ENCODE assay signal across 29 cellular contexts in the genomic region with DNA sequence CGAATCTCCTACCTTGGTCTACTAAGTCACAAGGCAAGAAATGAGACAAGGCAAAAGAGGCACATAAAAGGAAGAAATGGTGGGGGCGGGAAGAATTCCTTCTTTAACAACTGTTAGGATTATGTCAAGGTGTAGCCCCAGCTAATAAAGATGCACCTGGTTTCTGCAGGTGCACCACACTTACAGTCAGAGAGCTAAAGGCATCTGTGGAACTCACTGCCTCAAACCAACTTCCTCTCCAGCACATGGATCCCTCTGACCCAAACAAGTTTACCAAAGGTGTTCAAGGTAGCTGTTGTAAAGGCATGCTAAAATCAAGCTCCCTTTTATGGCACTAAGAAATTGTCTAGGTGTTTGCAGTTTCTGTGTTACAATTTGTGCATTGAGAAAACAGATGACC. TPM values are rescaled to one million over a fixed set of nuclear protein-coding genes. Genes with fewer than 3 reads are reported as not detected.
A peak's percentile ranks its signal among the peaks of the same experiment; 100 is the strongest.
DNase-seq lines count a peak whose midpoint lies in the region; ATAC-seq, FAIRE-seq and TF ChIP-seq lines count a peak whose summit lies in the region.
"Had no signal": no experiment of that assay in that cellular context is flagged by ENCODE, and none has a peak within 500 bp of the region (broad histone marks: within the 10 kb centered on the region; RNA-seq: fewer than 3 reads in every experiment).

No MANE protein-coding gene starts in this region.

- H2AFZ ChIP-seq in GM23338 = no peak overlapping the region

- no peaks in the 10 kb centered on the region for H3K27me3 ChIP-seq in GM23338 (ENCODE audit: insufficient read depth)
- H3K27me3 ChIP-seq in adrenal gland = no peaks in the 10 kb centered on the region
- H3K27me3 ChIP-seq: Peyer's patch had no signal

- no peaks in the 10 kb centered on the region for H4K20me1 ChIP-seq in GM23338 (replicated peaks; ENCODE audit: insufficient read depth)

- CTCF ChIA-PET in A549 (lab: Yijun Ruan, JAX) = interaction anchor here (0.8 to 2.1 kb wide), 3 partner anchors 17 to 38 kb away, joined by 3 to 8 read pairs (median 3); a partner anchor contains a TSS
- CTCF ChIA-PET in T-cell (lab: Charles Lee) = interaction anchor here (0.6 kb wide), 2 partner anchors 358 to 1817 kb away, joined by 3 read pairs; no protein-coding TSS in a partner anchor

- H3K27ac ChIP-seq in A549 (peak overlapping the region; percentile 9 to 56; a peak in 1 of 6 replicates), GM23338 (ENCODE audit: low read depth) (no peak overlapping the region), adrenal gland (peak overlapping the region in 3 of 5 donors; percentile 45 to 80 (median 54))
- H3K27ac ChIP-seq: C4-2B, Peyer's patch, SK-N-MC had no signal

- H3K4me3 ChIP-seq in A549 (no peak overlapping the region), GM23338 (no peak overlapping the region), adrenal gland (no peak overlapping the region), mucosa of descending colon (no peak overlapping the region)
- H3K4me3 ChIP-seq: GM12878, HAP-1, Peyer's patch, SK-N-MC had no signal

- peaks cover 55% of the 10 kb centered on the region for H3K4me1 ChIP-seq in A549
- no peaks in the 10 kb centered on the region for H3K4me1 ChIP-seq in GM23338 (ENCODE audit: insufficient read depth)
- H3K4me1 ChIP-seq in adrenal gland (replicated peaks in 1 of 2) = peaks cover 33 to 81% of the 10 kb centered on the region in 2 donors
- peaks cover 31% of the 10 kb centered on the region for H3K4me1 ChIP-seq in mucosa of descending colon (ENCODE audit: low read depth)
- H3K4me1 ChIP-seq: Caco-2 had no signal

- H3K27ac Mint-ChIP-seq in GM23338 = no peak overlapping the region
- no peak overlapping the region for H3K27ac Mint-ChIP-seq in T-cell
- H3K27ac Mint-ChIP-seq: B cell; CD8-positive, alpha-beta T cell; HFFc6 had no signal

- H3K36me3 Mint-ChIP-seq in GM23338 (ENCODE audit: low read depth) (no peaks in the 10 kb centered on the region), T-cell (peaks cover 18% of the 10 kb centered on the region)
- H3K36me3 Mint-ChIP-seq: CD8-positive, alpha-beta T cell had no signal

- H3K9me3 ChIP-seq in A549 = peaks cover 4% of the 10 kb centered on the region; the same call in 1 of the 3 replicates
- H3K9me3 ChIP-seq in adrenal gland (replicated peaks in 1 of 3) = no peaks in the 10 kb centered on the region
- H3K9me3 ChIP-seq in mucosa of descending colon = peaks cover 2% of the 10 kb centered on the region
- H3K9me3 ChIP-seq: Caco-2, HAP-1, Peyer's patch had no signal

- 73% methylated on average over 2 of the region's 2 CpGs for WGBS in A549 (ENCODE audit: missing lambda C conversion rate)
- WGBS in adrenal gland, 4 donors = 67 to 75% (median 71%) methylated on average over 2 of the region's 2 CpGs

- TF ChIP-seq RAD21 in A549 (conservative IDR thresholded peaks at IDR 0.05 in 1 of 2, IDR thresholded peaks at IDR 0.05 in 1 of 2) = no peak

- H3K79me2 ChIP-seq in GM23338 (replicated peaks; ENCODE audit: insufficient read depth) = no peaks in the 10 kb centered on the region

- DNase-seq in A549 (ENCODE audit: low read depth in 1 of 2, low spot score in 1 of 2) (no peak), GM23338 (ENCODE audit: low spot score) (peak; percentile 7), adrenal gland (peak in 1 of 7 donors; percentile 0), mucosa of descending colon (no peak), NOMO-1 treated with DMSO at 0.1 percent for 48 hours (lab: John Stamatoyannopoulos, UW; ENCODE audit: unreplicated experiment) (no peak), T-cell (no peak), D341Med (ENCODE audit: low spot score) (no peak)
- DNase-seq: Caco-2; CD8-positive, alpha-beta T cell; DMS 273 treated with DMSO at 0.1 percent for 48 hours; DMS79; EL; GDM1; GOT3; HFFc6; NCI-H1048; NCI-H1436; NCI-H187 treated with DMSO at 0.1 percent for 48 hours; NCI-H2171 treated with DMSO at 0.1 percent for 48 hours; NCI-H345; NCI-H524; NCI-H748 treated with DMSO at 0.1 percent for 48 hours; Peyer's patch; SIG-M5 had no signal

- no peaks in the 10 kb centered on the region; the same call in none of the 3 replicates for H3K4me1 Mint-ChIP-seq in GM23338
- peaks cover 11 to 68% (median 28%) of the 10 kb centered on the region in 3 donors for H3K4me1 Mint-ChIP-seq in T-cell
- H3K4me1 Mint-ChIP-seq: B cell had no signal

- no peak for FAIRE-seq in A549 (lab: Jason Lieb, UNC)
- FAIRE-seq: GM12878 had no signal

- POLR2A ChIA-PET in A549 (lab: Yijun Ruan, JAX) = no interaction called here
- POLR2A ChIA-PET in T-cell (lab: Charles Lee) = interaction anchor here (0.6 kb wide), 2 partner anchors 184 to 279 kb away, joined by 3 to 6 read pairs; no protein-coding TSS in a partner anchor

- ATAC-seq in A549 = no peak
- no peak for ATAC-seq in GM23338
- peak; percentile 19 for ATAC-seq in mucosa of descending colon
- ATAC-seq in T-cell (replicated peaks in 1 of 4) = no peak
- ATAC-seq: CD8-positive, alpha-beta T cell; GM12878 had no signal

- TF ChIP-seq CTCF in A549 (IDR thresholded peaks at IDR 0.05) (no peak), GM23338 (conservative IDR thresholded peaks at IDR 0.05; ENCODE audit: low read depth in 2 of 2) (no peak), adrenal gland (IDR thresholded peaks at IDR 0.05) (no peak), mucosa of descending colon (IDR thresholded peaks at IDR 0.05) (no peak)

- intact Hi-C loops in adrenal gland (cut with DNase I) = no loop called here
- intact Hi-C loops in mucosa of descending colon (cut with DNase I, micrococcal nuclease) = no loop called here

- H3K4me2 ChIP-seq in A549 (no peak overlapping the region), GM23338 (no peak overlapping the region)

- H3K36me3 ChIP-seq in GM23338 (ENCODE audit: insufficient read depth) (no peaks in the 10 kb centered on the region), adrenal gland (replicated peaks in 1 of 2) (no peaks in the 10 kb centered on the region), mucosa of descending colon (ENCODE audit: low read depth) (no peaks in the 10 kb centered on the region)
- H3K36me3 ChIP-seq: HAP-1, Peyer's patch had no signal

- H3K27me3 Mint-ChIP-seq in GM23338 (ENCODE audit: insufficient read depth, low read depth, poor library complexity) = peaks cover 2% of the 10 kb centered on the region
- H3K27me3 Mint-ChIP-seq in T-cell = no peaks in the 10 kb centered on the region

- no peaks in the 10 kb centered on the region for H3K9me2 ChIP-seq in GM23338 (ENCODE audit: insufficient read depth)

- TF ChIP-seq POLR2A in A549 (IDR thresholded peaks at IDR 0.05; ENCODE audit: low read length) (no peak), adrenal gland (IDR thresholded peaks at IDR 0.05) (no peak)

- H3F3A ChIP-seq in GM23338 (replicated peaks; ENCODE audit: low read depth) = no peaks in the 10 kb centered on the region

- H3K9me3 Mint-ChIP-seq in GM23338 = no peaks in the 10 kb centered on the region
- peaks cover 0 to 6% (median 5%) of the 10 kb centered on the region in 3 donors for H3K9me3 Mint-ChIP-seq in T-cell
- H3K9me3 Mint-ChIP-seq: CD8-positive, alpha-beta T cell; HFFc6 had no signal

- no peak for TF ChIP-seq EP300 in A549 (IDR thresholded peaks at IDR 0.05)

- no peak overlapping the region for H3K4me3 Mint-ChIP-seq in GM23338
- no peak overlapping the region for H3K4me3 Mint-ChIP-seq in T-cell
- H3K4me3 Mint-ChIP-seq: B cell; CD8-positive, alpha-beta T cell; HFFc6 had no signal

TF ChIP-seq in A549, 52 proteins besides CTCF, POLR2A, EP300 and RAD21 (continues in another document):
- no peak for TF ChIP-seq MAZ (IDR thresholded peaks at IDR 0.05; ENCODE audit: borderline replicate concordance, low read depth, low read length)
- TF ChIP-seq, protein P1, sequence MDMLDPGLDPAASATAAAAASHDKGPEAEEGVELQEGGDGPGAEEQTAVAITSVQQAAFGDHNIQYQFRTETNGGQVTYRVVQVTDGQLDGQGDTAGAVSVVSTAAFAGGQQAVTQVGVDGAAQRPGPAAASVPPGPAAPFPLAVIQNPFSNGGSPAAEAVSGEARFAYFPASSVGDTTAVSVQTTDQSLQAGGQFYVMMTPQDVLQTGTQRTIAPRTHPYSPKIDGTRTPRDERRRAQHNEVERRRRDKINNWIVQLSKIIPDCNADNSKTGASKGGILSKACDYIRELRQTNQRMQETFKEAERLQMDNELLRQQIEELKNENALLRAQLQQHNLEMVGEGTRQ (IDR thresholded peaks at IDR 0.05) = no peak

TF ChIP-seq in GM23338, 12 proteins besides CTCF, POLR2A, EP300 and RAD21 (continues in another document):
- no peak for TF ChIP-seq JUNB (IDR thresholded peaks at IDR 0.05; ENCODE audit: unreplicated experiment)
- no peak for TF ChIP-seq ZNF331 (CRISPR knock-in tag; IDR thresholded peaks at IDR 0.05; ENCODE audit: low read depth)
- TF ChIP-seq NANOG (IDR thresholded peaks at IDR 0.05; ENCODE audit: borderline replicate concordance) = no peak

RNA-seq across cellular contexts. Expression of a gene that starts 38.1 kb away (rescaled TPM):
- 8.9 and 12.1 TPM in 2 replicates for polyA plus RNA-seq in A549 (2011; rRNA removed)
- polyA plus RNA-seq in A549 (2012; cell fraction: cytosol; rRNA removed) = 2.2 and 2.6 TPM in 2 replicates
- 3.6 and 3.9 TPM in 2 replicates for polyA plus RNA-seq in A549 (2012; cell fraction: nucleus; rRNA removed)
- polyA plus RNA-seq in A549 (2017; fragmentation: RNase III; extraction: RNeasy Plus Mini Kit Qiagen cat#74134 plus additional on column Dnase treatment) = 5.0 to 5.8 TPM (median 5.5 TPM) in 3 replicates
- polyA minus RNA-seq in A549 (2011; rRNA and poly(A)+ RNA removed) = 19.1 and 19.3 TPM in 2 replicates
- total RNA-seq in GM23338 (2014; rRNA removed; shearing (Covaris generic)) = 2.1 and 2.9 TPM in 2 replicates
- 1.2 and 1.7 TPM in 2 replicates for polyA plus RNA-seq in GM23338 (2016; fragmentation: Nextera tagmentation; extraction: Ambion mirVana)
- total RNA-seq in adrenal gland = 100 to 1,000 TPM in 7 of 8 donors, 10 to 100 TPM in 1; 95.5 to 340 (median 157) TPM
- 100 to 1,000 TPM in 1 of 3 donors, 10 to 100 TPM in 2; 13.9 to 141 (median 19.0) TPM for polyA plus RNA-seq in adrenal gland
- total RNA-seq in mucosa of descending colon = 10 to 100 TPM; 11.6 to 89.7 (median 21.1) TPM
- 10 to 100 TPM; 17.5 to 65.4 (median 36.4) TPM for total RNA-seq in T-cell
